Comparison of ENCODE assay signal across 15 cellular contexts in the genomic region with DNA sequence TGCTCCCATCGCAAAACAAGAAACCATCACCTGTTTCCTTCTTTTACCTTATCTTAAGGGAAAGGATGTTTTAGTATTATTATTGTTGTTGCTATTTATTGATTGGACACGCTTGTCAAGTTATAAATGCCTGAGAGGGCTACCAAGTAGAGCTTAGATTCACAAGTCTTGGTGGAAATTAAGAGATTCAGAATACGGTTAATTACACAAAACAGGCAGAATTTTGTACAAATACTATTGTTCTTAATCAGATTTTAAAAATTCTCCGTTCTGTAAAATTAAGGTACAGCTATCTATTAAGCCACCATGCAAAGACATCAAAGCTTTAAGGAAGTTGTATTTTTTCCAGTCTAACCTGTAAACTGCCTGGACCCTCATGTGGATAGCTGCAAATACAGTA. TPM values are rescaled to one million over a fixed set of nuclear protein-coding genes. Genes with fewer than 3 reads are reported as not detected.
DNase-seq lines count a peak whose midpoint lies in the region; ATAC-seq, FAIRE-seq and TF ChIP-seq lines count a peak whose summit lies in the region.
"Had no signal": no experiment of that assay in that cellular context is flagged by ENCODE, and none has a peak within 500 bp of the region (broad histone marks: within the 10 kb centered on the region; RNA-seq: fewer than 3 reads in every experiment).

No MANE protein-coding gene starts in this region.

- H3K9me3 ChIP-seq in cardiac muscle cell (ENCODE audit: low read depth), result no peaks in the 10 kb centered on the region
- no peaks in the 10 kb centered on the region for H3K9me3 ChIP-seq in mesenchymal stem cell (ENCODE audit: control insufficient read depth, low read length)
- no peaks in the 10 kb centered on the region for H3K9me3 ChIP-seq in thoracic aorta
- H3K9me3 ChIP-seq: HAP-1, upper lobe of left lung had no signal

- H2BK5ac ChIP-seq in mesenchymal stem cell (ENCODE audit: low read depth, low read length, poor library complexity, severe bottlenecking), result no peak overlapping the region

- H3K4me3 ChIP-seq in cardiac muscle cell (peak overlapping the region; percentile 65), mesenchymal stem cell (ENCODE audit: insufficient read depth in 1 of 2, low read depth in 1 of 2, low read length in 2 of 2) (peak overlapping the region in 1 of 2 experiments; percentile 77), thoracic aorta (peak overlapping the region; percentile 69)
- H3K4me3 ChIP-seq: HAP-1 had no signal

- no peaks in the 10 kb centered on the region for H3K79me1 ChIP-seq in mesenchymal stem cell (replicated peaks; ENCODE audit: low read length, poor library complexity, severe bottlenecking)

- intact Hi-C loops in Right ventricle myocardium inferior (cut with DNase I), result loop anchor here (5.0 to 10.0 kb wide), 2 partner anchors 366 to 482 kb away; no protein-coding TSS in a partner anchor

- peaks cover 11% of the 10 kb centered on the region for H3K36me3 Mint-ChIP-seq in activated T-helper 17 cell treated with anti-CD3 and anti-CD28 coated beads, Interleukin-2, amount 50 U/mL, for 72 hours (ENCODE audit: low read depth)

- peak overlapping the region; percentile 9 for H3K4me3 Mint-ChIP-seq in activated T-helper 17 cell treated with anti-CD3 and anti-CD28 coated beads, Interleukin-2, amount 50 U/mL, for 72 hours

- H2AFZ ChIP-seq in mesenchymal stem cell (ENCODE audit: low read depth, low read length), result no peak overlapping the region

- H2BK15ac ChIP-seq in mesenchymal stem cell (ENCODE audit: low read depth, poor library complexity, severe bottlenecking), result no peak overlapping the region

- no peak overlapping the region for H3K4me2 ChIP-seq in mesenchymal stem cell (ENCODE audit: low read length, poor library complexity, severe bottlenecking)

- peaks cover 27% of the 10 kb centered on the region for H3K27me3 ChIP-seq in cardiac muscle cell
- no peaks in the 10 kb centered on the region for H3K27me3 ChIP-seq in mesenchymal stem cell (ENCODE audit: control insufficient read depth in 1 of 2, insufficient read depth in 1 of 2, low read length in 2 of 2)
- H3K27me3 ChIP-seq in thoracic aorta (replicated peaks; ENCODE audit: insufficient read depth), result no peaks in the 10 kb centered on the region

- H3K27ac ChIP-seq in cardiac muscle cell (no peak overlapping the region), mesenchymal stem cell (ENCODE audit: low read length, poor library complexity, severe bottlenecking) (no peak overlapping the region), thoracic aorta (no peak overlapping the region)
- H3K27ac ChIP-seq: brain microvascular endothelial cell, VCaP had no signal

- H3K36me3 ChIP-seq in cardiac muscle cell, result no peaks in the 10 kb centered on the region
- no peaks in the 10 kb centered on the region for H3K36me3 ChIP-seq in mesenchymal stem cell (ENCODE audit: control insufficient read depth in 1 of 2, insufficient read depth in 2 of 2, low read depth in 1 of 2, low read length in 2 of 2)
- no peaks in the 10 kb centered on the region for H3K36me3 ChIP-seq in thoracic aorta
- H3K36me3 ChIP-seq: brain microvascular endothelial cell, HAP-1, upper lobe of left lung had no signal

- no peak overlapping the region for H4K8ac ChIP-seq in mesenchymal stem cell (ENCODE audit: low read length)

- no peak overlapping the region for H3K14ac ChIP-seq in mesenchymal stem cell (ENCODE audit: low read length in 2 of 2)

- WGBS in mesenchymal stem cell, result 100% methylated on average over 2 of the region's 4 CpGs

- H3K9ac ChIP-seq in mesenchymal stem cell (ENCODE audit: low read length), result peak overlapping the region; percentile 90

- no peak for FAIRE-seq in frontal cortex (lab: Jason Lieb, UNC)

- DNase-seq in cardiac muscle cell (ENCODE audit: low read depth in 1 of 2, low spot score in 1 of 2), result no peak
- DNase-seq in Right ventricle myocardium inferior (ENCODE audit: missing footprints), result no peak
- DNase-seq in mesenchymal stem cell, result no peak
- no peak for DNase-seq in thoracic aorta (ENCODE audit: low spot score)
- DNase-seq in NCI-H187 treated with DMSO at 0.1 percent for 48 hours (lab: John Stamatoyannopoulos, UW), result no peak
- DNase-seq in activated effector memory CD4-positive, alpha-beta T cell treated with anti-CD3 and anti-CD28 coated beads, Interleukin-2, amount 50 U/mL, for 16 hours, result no peak
- no peak for DNase-seq in frontal cortex (ENCODE audit: low spot score in 2 of 2)
- DNase-seq: activated T-cell treated with anti-CD3 and anti-CD28 coated beads for 4 hours, midbrain, NCI-H1436 treated with DMSO at 0.1 percent for 48 hours, upper lobe of left lung had no signal

- H3K4me1 ChIP-seq in cardiac muscle cell (ENCODE audit: low read depth) (peaks cover 9% of the 10 kb centered on the region), mesenchymal stem cell (ENCODE audit: control insufficient read depth, insufficient read depth, low read depth, low read length) (peaks cover 1% of the 10 kb centered on the region), thoracic aorta (ENCODE audit: control insufficient read depth in 1 of 2, low read depth in 2 of 2) (peaks cover 4 to 14% of the 10 kb centered on the region in 2 donors)

- no peak overlapping the region for H3K4ac ChIP-seq in mesenchymal stem cell (ENCODE audit: low read depth in 1 of 2, low read length in 2 of 2)

- no peaks in the 10 kb centered on the region for H3K4me1 Mint-ChIP-seq in activated T-helper 17 cell treated with anti-CD3 and anti-CD28 coated beads, Interleukin-2, amount 50 U/mL, for 72 hours

- no peaks in the 10 kb centered on the region for H3K9me3 Mint-ChIP-seq in activated T-helper 17 cell treated with anti-CD3 and anti-CD28 coated beads, Interleukin-2, amount 50 U/mL, for 72 hours

- ATAC-seq in Right ventricle myocardium inferior, result no peak
- no peak for ATAC-seq in activated T-helper 17 cell treated with anti-CD3 and anti-CD28 coated beads, Interleukin-2, amount 50 U/mL, for 72 hours (replicated peaks)
- ATAC-seq in thoracic aorta (ENCODE audit: insufficient number of reproducible peaks, low FRiP score, low read depth), result no peak

- H2BK120ac ChIP-seq in mesenchymal stem cell (ENCODE audit: low read depth, low read length), result no peak overlapping the region

- H3K23ac ChIP-seq in mesenchymal stem cell (ENCODE audit: low read length in 2 of 2), result no peak overlapping the region

- no peak overlapping the region for H3K18ac ChIP-seq in mesenchymal stem cell (ENCODE audit: low read depth in 1 of 2, low read length in 2 of 2)

- H2BK12ac ChIP-seq in mesenchymal stem cell (ENCODE audit: low read length in 2 of 2), result no peak overlapping the region

- no peak overlapping the region for H4K91ac ChIP-seq in mesenchymal stem cell (ENCODE audit: low read length)

- no peak for TF ChIP-seq CTCF in cardiac muscle cell (IDR thresholded peaks at IDR 0.05; ENCODE audit: low read depth, low read length)
- TF ChIP-seq CTCF in thoracic aorta (IDR thresholded peaks at IDR 0.05), result no peak

- no peak overlapping the region for H2AK5ac ChIP-seq in mesenchymal stem cell (ENCODE audit: low read length, severe bottlenecking)

- peaks cover 36% of the 10 kb centered on the region for H3K27me3 Mint-ChIP-seq in activated T-helper 17 cell treated with anti-CD3 and anti-CD28 coated beads, Interleukin-2, amount 50 U/mL, for 72 hours

- H3K27ac Mint-ChIP-seq in activated T-helper 17 cell treated with anti-CD3 and anti-CD28 coated beads, Interleukin-2, amount 50 U/mL, for 72 hours, result no peak overlapping the region

RNA-seq across cellular contexts. Expression of a gene that starts 1.1 kb away (rescaled TPM):
- 152 and 442 TPM in 2 replicates for total RNA-seq in cardiac muscle cell
- 34.2 and 47.9 TPM in 2 replicates for polyA plus RNA-seq in cardiac muscle cell
- total RNA-seq in Right ventricle myocardium inferior, result 29.6 TPM
- not detected for total RNA-seq in activated T-helper 17 cell treated with anti-CD3 and anti-CD28 coated beads, Interleukin-2, amount 50 U/mL, for 72 hours
- polyA plus RNA-seq in mesenchymal stem cell (2013, experiment 1 of 2), result 21.6 TPM
- polyA plus RNA-seq in mesenchymal stem cell (2013, experiment 2 of 2), result 22.0 TPM
- total RNA-seq in thoracic aorta, result 10 to 100 TPM in 1 of 2 donors, 1 to 10 TPM in 1; 8.0 to 17.2 TPM
- total RNA-seq in frontal cortex, result 17.1 TPM
